Comparison of ENCODE assay signal across 22 cellular contexts in genomic region chr18:42108071-42108470, GRCh38.
"Had no signal": no experiment of that assay in that cellular context is flagged by ENCODE, and none has a peak within 500 bp of the region (broad histone marks: within the 10 kb centered on the region; RNA-seq: fewer than 3 reads in every experiment).

No MANE protein-coding gene starts in this region.

- H3K36me3 Mint-ChIP-seq: activated naive CD4-positive, alpha-beta T cell treated with anti-CD3 and anti-CD28 coated beads, Interleukin-2, amount 50 U/mL, for 24 hours; mesothelial cell of epicardium; natural killer cell treated with Interleukin-12 subunit alpha and Interleukin-12 subunit beta and Interleukin-15 and Interleukin-18, amount 100 ng/mL, for 72 hours had no signal

- H3K9me3 ChIP-seq: ascending aorta, breast epithelium, suprapubic skin, upper lobe of left lung had no signal

- H3K4me1 ChIP-seq: ascending aorta, breast epithelium, suprapubic skin, upper lobe of left lung had no signal

- H3K9me3 Mint-ChIP-seq: activated naive CD4-positive, alpha-beta T cell treated with anti-CD3 and anti-CD28 coated beads, Interleukin-2, amount 50 U/mL, for 24 hours; activated T-cell treated with anti-CD3 and anti-CD28 coated beads, Interleukin-2, amount 50 U/mL, for 72 hours; natural killer cell treated with Interleukin-12 subunit alpha and Interleukin-12 subunit beta and Interleukin-15 and Interleukin-18, amount 100 ng/mL, for 72 hours; stimulated activated naive CD8-positive, alpha-beta T cell treated with anti-CD3 and anti-CD28 coated beads, Interleukin-15, Interleukin-2, amounts not matched to agents 100 ng/mL and 50 ng/mL, for 24 hours; T-helper 1 cell treated with Interleukin-12 subunit alpha and Interleukin-12 subunit beta and Interleukin-4 antibody, amounts not matched to agents 30 μg/mL and 1 μg/mL, for 36 hours had no signal

- FAIRE-seq: keratinocyte had no signal

- H3K27ac Mint-ChIP-seq: activated naive CD4-positive, alpha-beta T cell treated with anti-CD3 and anti-CD28 coated beads, Interleukin-2, amount 50 U/mL, for 24 hours; activated T-cell treated with anti-CD3 and anti-CD28 coated beads, Interleukin-2, amount 50 U/mL, for 72 hours; mesothelial cell of epicardium; natural killer cell treated with Interleukin-12 subunit alpha and Interleukin-12 subunit beta and Interleukin-15 and Interleukin-18, amount 100 ng/mL, for 72 hours; stimulated activated naive CD8-positive, alpha-beta T cell treated with anti-CD3 and anti-CD28 coated beads, Interleukin-15, Interleukin-2, amounts not matched to agents 100 ng/mL and 50 ng/mL, for 24 hours; T-helper 1 cell treated with Interleukin-12 subunit alpha and Interleukin-12 subunit beta and Interleukin-4 antibody, amounts not matched to agents 30 μg/mL and 1 μg/mL, for 36 hours had no signal

- H3K4me1 Mint-ChIP-seq: activated naive CD4-positive, alpha-beta T cell treated with anti-CD3 and anti-CD28 coated beads, Interleukin-2, amount 50 U/mL, for 24 hours had no signal

- H3K27me3 ChIP-seq: ascending aorta, breast epithelium, suprapubic skin, upper lobe of left lung had no signal

- ATAC-seq: activated T-cell treated with anti-CD3 and anti-CD28 coated beads, Interleukin-2, amount 50 U/mL, for 72 hours; natural killer cell treated with Interleukin-12 subunit alpha and Interleukin-12 subunit beta and Interleukin-15 and Interleukin-18, amount 100 ng/mL, for 72 hours had no signal

- DNase-seq: activated CD4-positive, alpha-beta T cell treated with anti-CD3 and anti-CD28 coated beads, Interleukin-2, amount 50 U/mL, for 1 hour; activated CD4-positive, CD25-positive, alpha-beta regulatory T cell treated with anti-CD3 and anti-CD28 coated beads, Interleukin-2, amount 50 U/mL, for 72 hours; activated CD8-positive, alpha-beta memory T cell treated with anti-CD3 and anti-CD28 coated beads, Interleukin-2, amount 50 U/mL, for 48 hours; activated gamma-delta T cell; activated T-cell treated with anti-CD3 and anti-CD28 coated beads, Interleukin-2, amount 50 U/mL, for 72 hours; dermis blood vessel endothelial cell; foreskin fibroblast; hypothalamus; stimulated activated CD4-positive, alpha-beta T cell treated with anti-CD3 and anti-CD28 coated beads, Interleukin-12 subunit alpha, Interleukin-12 subunit beta, amount 100 ng/mL, for 4 hours; stimulated activated CD4-positive, alpha-beta T cell treated with anti-CD3 and anti-CD28 coated beads, Interleukin-1b, Interleukin-23, amount 100 ng/mL, for 48 hours; stimulated activated CD8-positive, alpha-beta memory T cell treated with anti-CD3 and anti-CD28 coated beads, Interleukin-4, amount 100 ng/mL, for 48 hours; upper lobe of left lung had no signal

- H3K27ac ChIP-seq: ascending aorta, breast epithelium, epithelial cell of prostate, suprapubic skin, upper lobe of left lung had no signal

- H3K36me3 ChIP-seq: ascending aorta, breast epithelium, suprapubic skin, upper lobe of left lung had no signal

- H3K4me3 Mint-ChIP-seq: activated naive CD4-positive, alpha-beta T cell treated with anti-CD3 and anti-CD28 coated beads, Interleukin-2, amount 50 U/mL, for 24 hours; activated T-cell treated with anti-CD3 and anti-CD28 coated beads, Interleukin-2, amount 50 U/mL, for 72 hours; mesothelial cell of epicardium; natural killer cell treated with Interleukin-12 subunit alpha and Interleukin-12 subunit beta and Interleukin-15 and Interleukin-18, amount 100 ng/mL, for 72 hours; stimulated activated naive CD8-positive, alpha-beta T cell treated with anti-CD3 and anti-CD28 coated beads, Interleukin-15, Interleukin-2, amounts not matched to agents 100 ng/mL and 50 ng/mL, for 24 hours; T-helper 1 cell treated with Interleukin-12 subunit alpha and Interleukin-12 subunit beta and Interleukin-4 antibody, amounts not matched to agents 30 μg/mL and 1 μg/mL, for 36 hours had no signal

- H3K4me3 ChIP-seq: ascending aorta, breast epithelium, suprapubic skin, upper lobe of left lung had no signal
